10 cellular contexts compared by ENCODE assay signal in genomic region chr18:60649107-60649506, GRCh38.
DNase-seq lines count a peak whose midpoint lies in the region; ATAC-seq and TF ChIP-seq lines count a peak whose summit lies in the region.
"Had no signal": no experiment of that assay in that cellular context is flagged by ENCODE, and none has a peak within 500 bp of the region (broad histone marks: within the 10 kb centered on the region; RNA-seq: fewer than 3 reads in every experiment).

No MANE protein-coding gene starts in this region.

- H3K4me1 Mint-ChIP-seq in naive thymus-derived CD8-positive, alpha-beta T cell, result no peaks in the 10 kb centered on the region

- H3K4me3 Mint-ChIP-seq in naive thymus-derived CD8-positive, alpha-beta T cell, result no peak overlapping the region

- H3K36me3 Mint-ChIP-seq in naive thymus-derived CD8-positive, alpha-beta T cell, result no peaks in the 10 kb centered on the region

- no peak overlapping the region for H3K27ac Mint-ChIP-seq in naive thymus-derived CD8-positive, alpha-beta T cell

- no peak overlapping the region for H3K4me3 ChIP-seq in foreskin fibroblast (ENCODE audit: low read depth in 1 of 2, low read length in 2 of 2)

- ATAC-seq in GM19324 (IDR thresholded peaks at IDR 0.05; ENCODE audit: low FRiP score, unreplicated experiment) (peak; percentile 99), HG02642 (IDR thresholded peaks at IDR 0.05; ENCODE audit: poor library complexity, unreplicated experiment) (peak; percentile 95), HG03520 (IDR thresholded peaks at IDR 0.05; ENCODE audit: unreplicated experiment) (peak; percentile 94)
- ATAC-seq in naive thymus-derived CD8-positive, alpha-beta T cell, result no peak

- TF ChIP-seq CTCF in foreskin fibroblast (IDR thresholded peaks at IDR 0.05; ENCODE audit: low read depth, low read length), result no peak
- no peak for TF ChIP-seq CTCF in GM20000 (IDR thresholded peaks at IDR 0.05; ENCODE audit: extremely low read depth, missing control alignments)

- H3K9me3 Mint-ChIP-seq in naive thymus-derived CD8-positive, alpha-beta T cell, result peaks cover 0 to 9% (median 0%) of the 10 kb centered on the region in 9 donors

- H3K27me3 Mint-ChIP-seq in naive thymus-derived CD8-positive, alpha-beta T cell, result no peaks in the 10 kb centered on the region

- POLR2A ChIA-PET in naive thymus-derived CD8-positive, alpha-beta T cell (lab: Charles Lee), result no interaction called here

- peak; percentile 66 for DNase-seq in medulla oblongata (ENCODE audit: extremely low spot score)
- DNase-seq in naive thymus-derived CD8-positive, alpha-beta T cell, result no peak
- DNase-seq in foreskin fibroblast, result no peak
- DNase-seq in GM20000 (ENCODE audit: low spot score), result no peak
- no peak for DNase-seq in activated CD4-positive, alpha-beta T cell treated with anti-CD3 and anti-CD28 coated beads for 4 hours
- DNase-seq: NCI-H2171, T-helper 9 cell had no signal

Comparison
In these comparisons a context has a peak if more than half of its experiments do, and no peak if none do; other contexts are left out.
1. ATAC-seq: peak in GM19324 (single experiment), HG02642 (single experiment) and HG03520 (single experiment); none in naive thymus-derived CD8-positive, alpha-beta T cell (0 of 2).